Comparison of ENCODE assay signal across 9 cellular contexts in the genomic region with DNA sequence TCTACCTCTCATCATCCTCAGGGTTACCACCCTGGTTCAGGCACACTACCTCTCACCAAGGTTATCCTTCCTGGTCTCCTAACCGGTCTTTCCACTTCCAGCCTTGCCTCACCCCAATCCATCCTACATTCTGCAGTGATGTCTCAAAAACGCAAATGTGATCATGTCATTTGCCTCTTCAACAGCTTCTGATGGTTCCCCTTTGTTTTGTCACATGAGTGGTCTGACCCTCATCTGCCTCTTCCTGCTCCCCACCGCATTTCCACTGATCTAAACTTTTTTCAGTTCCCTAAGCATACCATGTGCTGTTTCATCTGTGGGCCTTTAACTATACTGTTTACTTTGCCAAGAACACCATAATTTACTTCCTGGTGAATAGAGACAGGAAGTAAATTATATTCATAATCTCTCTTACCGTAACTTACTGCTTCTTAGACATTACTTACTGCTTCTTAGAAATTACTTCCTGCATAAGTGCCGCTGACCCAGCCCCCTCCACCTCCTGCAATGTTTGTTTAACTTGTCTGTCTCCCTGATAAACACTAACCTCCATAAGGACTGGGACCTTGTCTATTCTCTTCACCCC. TPM values are rescaled to one million over a fixed set of nuclear protein-coding genes. Genes with fewer than 3 reads are reported as not detected.
DNase-seq lines count a peak whose midpoint lies in the region; ATAC-seq, FAIRE-seq and TF ChIP-seq lines count a peak whose summit lies in the region.
"Had no signal": no experiment of that assay in that cellular context is flagged by ENCODE, and none has a peak within 500 bp of the region (broad histone marks: within the 10 kb centered on the region; RNA-seq: fewer than 3 reads in every experiment).

No MANE protein-coding gene starts in this region.

- no peak overlapping the region for H3K4me3 ChIP-seq in endodermal cell (ENCODE audit: low read length)

- H3K27ac Mint-ChIP-seq in endodermal cell, result no peak overlapping the region
- H3K27ac Mint-ChIP-seq: activated naive CD8-positive, alpha-beta T cell had no signal

- H3K9ac ChIP-seq in endodermal cell (ENCODE audit: extremely low read depth, low read length, poor library complexity, severe bottlenecking), result no peak overlapping the region

- TF ChIP-seq CTCF in endodermal cell (conservative IDR thresholded peaks at IDR 0.05), result no peak

- no peaks in the 10 kb centered on the region for H3K9me3 Mint-ChIP-seq in endodermal cell

- H3K9me3 ChIP-seq in endodermal cell (ENCODE audit: control insufficient read depth, low read length), result no peaks in the 10 kb centered on the region

- ATAC-seq in GM21825 (IDR thresholded peaks at IDR 0.05; ENCODE audit: unreplicated experiment) (peak; percentile 79), left ventricle myocardium superior (peak; percentile 70), HG03108 (IDR thresholded peaks at IDR 0.05; ENCODE audit: unreplicated experiment) (no peak)

- DNase-seq in GM12892 (ENCODE audit: insufficient read length) (no peak), NOMO-1 (lab: John Stamatoyannopoulos, UW; ENCODE audit: unreplicated experiment in 2 of 2) (peak; percentile 89 to 96), left ventricle myocardium superior (no peak), posterior cingulate gyrus (no peak), endodermal cell (no peak), activated gamma-delta T cell (lab: John Stamatoyannopoulos, UW) (no peak)

- H3K36me3 ChIP-seq in endodermal cell (ENCODE audit: control insufficient read depth, insufficient read depth, low read length), result no peaks in the 10 kb centered on the region

- intact Hi-C loops in left ventricle myocardium superior (cut with micrococcal nuclease), result no loop called here
- intact Hi-C loops in posterior cingulate gyrus (cut with DNase I), result no loop called here

- no peak overlapping the region for H3K4me3 Mint-ChIP-seq in endodermal cell
- H3K4me3 Mint-ChIP-seq: activated naive CD8-positive, alpha-beta T cell had no signal

- H3K27me3 Mint-ChIP-seq in endodermal cell (ENCODE audit: insufficient read depth), result peaks cover 9% of the 10 kb centered on the region
- H3K27me3 Mint-ChIP-seq: activated naive CD8-positive, alpha-beta T cell had no signal

- no peak overlapping the region for H3K27ac ChIP-seq in endodermal cell (ENCODE audit: low read depth, low read length)

- H3K4me1 ChIP-seq in endodermal cell (ENCODE audit: control insufficient read depth, insufficient read depth, low read length), result peaks cover 25% of the 10 kb centered on the region

- H3K4me1 Mint-ChIP-seq in endodermal cell, result peaks cover 26% of the 10 kb centered on the region

- H3K27me3 ChIP-seq in endodermal cell (ENCODE audit: control insufficient read depth, insufficient read depth, low read length, poor library complexity, severe bottlenecking), result peaks cover 12% of the 10 kb centered on the region

- no peaks in the 10 kb centered on the region for H3K36me3 Mint-ChIP-seq in endodermal cell (ENCODE audit: low read depth)
- H3K36me3 Mint-ChIP-seq: activated naive CD8-positive, alpha-beta T cell had no signal

- TF ChIP-seq POLR2A in GM12892 (IDR thresholded peaks at IDR 0.05; ENCODE audit: low read depth, low read length), result no peak

- 81 to 91% methylated on average over 3 to 5 of the region's 5 CpGs for WGBS in endodermal cell (ENCODE audit: insufficient coverage in 1 of 2, insufficient read length in 1 of 2), 2 experiments

- peak; percentile 92 for FAIRE-seq in GM12892 (lab: Jason Lieb, UNC)

RNA-seq across cellular contexts. Expression of gene NSUN7, which starts 27.1 kb away (rescaled TPM):
- polyA plus RNA-seq in GM12892 (2012; ENCODE audit: missing spikeins), result not detected
- 0.40 TPM for total RNA-seq in left ventricle myocardium superior
- 10 to 100 TPM; 17.9 to 29.6 TPM for total RNA-seq in endodermal cell
- 12.8 TPM for polyA plus RNA-seq in endodermal cell (2013, experiment 1 of 2)
- polyA plus RNA-seq in endodermal cell (2013, experiment 2 of 2), result 15.0 TPM

Comparison
In these comparisons a context has a peak if more than half of its experiments do, and no peak if none do; other contexts are left out.
1. DNase-seq: peak in NOMO-1 (2 of 2); none in GM12892 (single experiment), left ventricle myocardium superior (single experiment), posterior cingulate gyrus (0 of 10), endodermal cell (single experiment) and activated gamma-delta T cell (single experiment).
2. RNA of gene NSUN7, which starts 27.1 kb away (total RNA-seq): 17.9 to 29.6 TPM in endodermal cell; 0.40 TPM in left ventricle myocardium superior (single experiment); every median in the first group is over 10 times any median in the second.